8 cellular contexts compared by ENCODE assay signal in genomic region chr11:10808553-10809372, GRCh38. TPM values are rescaled to one million over a fixed set of nuclear protein-coding genes. Genes with fewer than 3 reads are reported as not detected.
DNase-seq lines count a peak whose midpoint lies in the region; ATAC-seq lines count a peak whose summit lies in the region.

EIF4G2 (minus strand) TSS chr11:10808926.

- peak within 1 kb of the TSS; percentile 86 to 100 (median 98) for H3K4me3 ChIP-seq in BLaER1 treated with 17β-estradiol and CSF1 and Interleukin-3, amounts not matched to agents 10 nM and 100 nM

- H3K9ac ChIP-seq in BLaER1 treated with 17β-estradiol and CSF1 and Interleukin-3, amounts not matched to agents 10 nM and 100 nM = peak within 1 kb of the TSS; percentile 98 to 100 (median 100)

- H3K9me3 ChIP-seq in BLaER1 treated with 17β-estradiol and CSF1 and Interleukin-3, amounts not matched to agents 10 nM and 100 nM (replicated peaks in 1 of 11) = no peaks in the 10 kb centered on the region

- H3K27ac ChIP-seq in BLaER1 treated with 17β-estradiol and CSF1 and Interleukin-3, amounts not matched to agents 10 nM and 100 nM = peak within 1 kb of the TSS; percentile 96 to 100 (median 100)

- peaks cover 34 to 41% (median 40%) of the 10 kb centered on the region in 11 experiments for H3K36me3 ChIP-seq in BLaER1 treated with 17β-estradiol and CSF1 and Interleukin-3, amounts not matched to agents 10 nM and 100 nM

- peak; percentile 94 for ATAC-seq in GM19351 (IDR thresholded peaks at IDR 0.05; ENCODE audit: unreplicated experiment)
- ATAC-seq in HG03521 (IDR thresholded peaks at IDR 0.05; ENCODE audit: unreplicated experiment) = peak; percentile 89
- ATAC-seq in left lobe of liver = peak; percentile 93

- H4K20me1 ChIP-seq in BLaER1 treated with 17β-estradiol and CSF1 and Interleukin-3, amounts not matched to agents 10 nM and 100 nM = peaks cover 26 to 46% (median 44%) of the 10 kb centered on the region in 11 experiments; a peak in 21 of 22 replicates

- DNase-seq in NCI-H748 (lab: John Stamatoyannopoulos, UW; ENCODE audit: unreplicated experiment) (peak; percentile 99), dedifferentiated amniotic fluid mesenchymal stem cell (ENCODE audit: extremely low spot score) (peak; percentile 98), left lobe of liver (ENCODE audit: low spot score) (peak; percentile 99)
- peak; percentile 97 for DNase-seq in activated CD4-positive, alpha-beta T cell treated with anti-CD3 and anti-CD28 coated beads, Interleukin-2, amount 50 U/mL, for 1 hour
- peak; percentile 98 for DNase-seq in stimulated activated CD4-positive, alpha-beta T cell treated with anti-CD3 and anti-CD28 coated beads, Interleukin-2, amount 100 ng/mL, for 4 hours (ENCODE audit: low read depth)

- no peaks in the 10 kb centered on the region for H3K27me3 ChIP-seq in BLaER1 treated with 17β-estradiol and CSF1 and Interleukin-3, amounts not matched to agents 10 nM and 100 nM

- H3K4me1 ChIP-seq in BLaER1 treated with 17β-estradiol and CSF1 and Interleukin-3, amounts not matched to agents 10 nM and 100 nM = peaks cover 29 to 40% (median 37%) of the 10 kb centered on the region in 10 experiments

- H3K4me2 ChIP-seq in BLaER1 treated with 17β-estradiol and CSF1 and Interleukin-3, amounts not matched to agents 10 nM and 100 nM = peak within 1 kb of the TSS; percentile 89 to 97 (median 94)

RNA-seq across cellular contexts. Expression of gene EIF4G2, which starts in this region (rescaled TPM):
- 318 TPM for total RNA-seq in left lobe of liver

Comparison
In these comparisons a context has a peak if more than half of its experiments do, and no peak if none do; other contexts are left out.
1. Peak in every context shown above with its lines: DNase-seq, ATAC-seq, H3K4me3 ChIP-seq and H3K27ac ChIP-seq.